ENCODE assay signal across 21 cellular contexts in the genomic region with DNA sequence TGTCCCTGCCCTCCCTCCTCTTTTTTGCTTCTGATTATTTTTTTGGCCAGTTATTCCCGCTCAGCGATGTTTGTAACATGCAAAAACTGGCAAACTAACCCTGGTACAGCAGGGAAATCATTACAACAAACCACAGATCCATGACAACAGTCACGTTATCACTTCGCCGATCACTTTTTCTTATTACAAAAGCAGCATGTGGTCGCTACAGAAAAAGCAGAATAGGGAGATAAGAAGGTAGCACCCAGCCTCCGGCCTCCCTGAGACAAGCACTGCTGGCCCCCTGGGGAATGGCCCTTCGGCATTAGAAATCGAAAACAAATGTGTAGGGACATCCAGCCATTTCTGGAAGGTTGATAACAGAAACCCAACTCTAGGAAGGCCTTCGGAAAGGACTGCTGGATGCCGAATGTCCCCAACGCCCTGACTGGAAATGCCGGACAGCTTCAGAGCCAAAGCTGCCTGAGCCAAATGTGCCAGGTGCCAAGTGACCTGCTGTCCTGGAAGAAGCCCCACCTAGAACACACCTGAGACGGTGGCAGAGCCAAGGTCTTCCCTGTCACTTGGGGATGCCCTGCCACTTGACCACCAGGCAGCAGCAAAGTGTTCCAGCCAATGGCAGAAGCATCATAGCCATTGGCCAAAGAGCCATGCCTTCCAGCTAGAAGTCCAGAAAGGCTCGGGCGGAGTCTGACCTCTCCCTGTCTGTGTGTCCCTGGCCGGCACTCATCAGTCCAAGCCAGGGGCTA. TPM values are rescaled to one million over a fixed set of nuclear protein-coding genes. Genes with fewer than 3 reads are reported as not detected.
"Had no signal": no experiment of that assay in that cellular context is flagged by ENCODE, and none has a peak within 500 bp of the region (broad histone marks: within the 10 kb centered on the region; RNA-seq: fewer than 3 reads in every experiment).

No MANE protein-coding gene starts in this region.

- ATAC-seq: left ventricle myocardium superior; pancreas; right lobe of liver; SK-N-SH treated with all-trans-retinoic acid at 6 μM for 48 hours; stimulated activated effector memory CD8-positive, alpha-beta T cell treated with anti-CD3 and anti-CD28 coated beads, Interleukin-12 subunit alpha, Interleukin-12 subunit beta, amount 100 ng/mL, for 72 hours had no signal

- H3K27me3 Mint-ChIP-seq: activated naive CD8-positive, alpha-beta T cell; memory B cell had no signal

- H3K27ac Mint-ChIP-seq: immature natural killer cell; memory B cell; stimulated activated effector memory CD8-positive, alpha-beta T cell treated with anti-CD3 and anti-CD28 coated beads, Interleukin-12 subunit alpha, Interleukin-12 subunit beta, amount 100 ng/mL, for 72 hours had no signal

- H3K9me3 Mint-ChIP-seq: immature natural killer cell; memory B cell; stimulated activated effector memory CD8-positive, alpha-beta T cell treated with anti-CD3 and anti-CD28 coated beads, Interleukin-12 subunit alpha, Interleukin-12 subunit beta, amount 100 ng/mL, for 72 hours had no signal

- H3K4me3 ChIP-seq: esophagus muscularis mucosa, pancreas, right lobe of liver, stomach, upper lobe of left lung had no signal

- H3K9me3 ChIP-seq: neutrophil, pancreas, right lobe of liver had no signal

- H3K27me3 ChIP-seq: esophagus muscularis mucosa, neutrophil, pancreas, right lobe of liver, stomach, upper lobe of left lung had no signal

- H3K27ac ChIP-seq: esophagus muscularis mucosa, neutrophil, pancreas, right lobe of liver, stomach, upper lobe of left lung, WERI-Rb-1 had no signal

- H3K36me3 Mint-ChIP-seq: activated naive CD8-positive, alpha-beta T cell had no signal

- DNase-seq: activated CD4-positive, alpha-beta T cell treated with anti-CD3 and anti-CD28 coated beads, Interleukin-2, amount 50 U/mL, for 48 hours; activated gamma-delta T cell treated with Interleukin-2 at 50 U/mL for 16 hours; amygdala; cerebellar nuclear complex; effector CD4-positive, alpha-beta T cell; immature natural killer cell; left ventricle myocardium superior; pancreas; right lobe of liver; stimulated activated CD4-positive, alpha-beta T cell treated with anti-CD3 and anti-CD28 coated beads, Interleukin-4, amount 100 ng/mL, for 24 hours; stomach; T1000; WERI-Rb-1 had no signal

- H3K4me1 ChIP-seq: right lobe of liver had no signal

- H3K4me3 Mint-ChIP-seq: activated naive CD8-positive, alpha-beta T cell; immature natural killer cell; memory B cell; stimulated activated effector memory CD8-positive, alpha-beta T cell treated with anti-CD3 and anti-CD28 coated beads, Interleukin-12 subunit alpha, Interleukin-12 subunit beta, amount 100 ng/mL, for 72 hours had no signal

RNA-seq across cellular contexts. Expression of gene SRPK3, which starts 10.4 kb away (rescaled TPM):
- total RNA-seq: right lobe of liver; T-helper 1 cell treated with Interleukin-12 subunit alpha and Interleukin-12 subunit beta and Interleukin-4 antibody, amounts not matched to agents 30 ng/mL and 1 ng/mL, for 36 hours had no signal
- polyA plus RNA-seq: immature natural killer cell had no signal

RNA-seq across cellular contexts. Expression of gene PLXNB3, which starts 27.2 kb away (rescaled TPM):
- polyA plus RNA-seq: immature natural killer cell had no signal
